14 cellular contexts compared by ENCODE assay signal in the genomic region with DNA sequence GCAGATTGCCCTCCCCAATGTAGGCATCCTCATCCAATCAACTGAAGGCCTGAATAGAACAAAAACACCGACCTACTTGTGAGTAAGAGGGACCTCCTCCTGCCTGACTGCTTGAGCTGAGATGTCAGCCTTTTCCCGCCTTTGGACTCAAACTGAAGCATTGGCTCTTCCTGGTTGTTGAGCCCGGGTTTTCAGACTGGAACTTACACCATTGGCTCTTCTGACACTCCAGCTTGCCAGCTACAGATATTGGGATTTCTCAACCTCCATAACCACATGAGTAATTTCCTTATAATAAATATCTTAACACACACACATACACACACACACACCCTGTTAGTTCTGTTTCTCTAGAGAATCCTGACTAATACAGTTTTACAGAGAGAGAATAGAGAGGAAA.
A peak's percentile ranks its signal among the peaks of the same experiment; 100 is the strongest.
DNase-seq lines count a peak whose midpoint lies in the region; TF ChIP-seq lines count a peak whose summit lies in the region.
"Had no signal": no experiment of that assay in that cellular context is flagged by ENCODE, and none has a peak within 500 bp of the region (broad histone marks: within the 10 kb centered on the region; RNA-seq: fewer than 3 reads in every experiment).

No MANE protein-coding gene starts in this region.

- H3K4me3 ChIP-seq in smooth muscle cell: no peak overlapping the region
- H3K4me3 ChIP-seq: spleen had no signal

- peaks cover 13% of the 10 kb centered on the region for H3F3A ChIP-seq in smooth muscle cell (ENCODE audit: low read depth)

- H3K79me2 ChIP-seq in smooth muscle cell (ENCODE audit: low read depth): no peaks in the 10 kb centered on the region

- H3K36me3 ChIP-seq in smooth muscle cell (ENCODE audit: low read depth): no peaks in the 10 kb centered on the region
- H3K36me3 ChIP-seq: spleen had no signal

- H3K27me3 ChIP-seq in smooth muscle cell (ENCODE audit: low read depth): no peaks in the 10 kb centered on the region

- peak overlapping the region; percentile 70 for H3K4me2 ChIP-seq in smooth muscle cell

- H3K9ac ChIP-seq in smooth muscle cell (ENCODE audit: low read depth): no peak overlapping the region

- peaks cover 18% of the 10 kb centered on the region for H3K4me1 ChIP-seq in smooth muscle cell (ENCODE audit: low read depth)
- H3K4me1 ChIP-seq: spleen had no signal

- TF ChIP-seq CTCF in smooth muscle cell (IDR thresholded peaks at IDR 0.05; ENCODE audit: borderline replicate concordance, insufficient read depth, poor library complexity, severe bottlenecking): no peak

- 56% methylated on average over 3 of the region's 3 CpGs for WGBS in smooth muscle cell (ENCODE audit: low lambda C conversion rate)

- H3K9me3 ChIP-seq in smooth muscle cell (replicated peaks; ENCODE audit: low read depth): no peaks in the 10 kb centered on the region
- H3K9me3 ChIP-seq: spleen had no signal

- H3K27ac ChIP-seq in smooth muscle cell (ENCODE audit: low read depth): no peak overlapping the region
- H3K27ac ChIP-seq: spleen had no signal

- H2AFZ ChIP-seq in smooth muscle cell (ENCODE audit: low read depth): no peak overlapping the region

- H4K20me1 ChIP-seq in smooth muscle cell (ENCODE audit: low read depth): no peaks in the 10 kb centered on the region

- DNase-seq in NCI-H2107 treated with DMSO at 0.1 percent for 48 hours (lab: John Stamatoyannopoulos, UW; ENCODE audit: unreplicated experiment): peak; percentile 45
- no peak for DNase-seq in NCI-H2107 (lab: John Stamatoyannopoulos, UW)
- DNase-seq in M059J (ENCODE audit: low read depth): peak; percentile 91
- DNase-seq in fibroblast of gingiva (ENCODE audit: low read depth): peak; percentile 74
- DNase-seq in smooth muscle cell (lab: John Stamatoyannopoulos, UW; ENCODE audit: unreplicated experiment): no peak
- no peak for DNase-seq in NCI-H82 (lab: John Stamatoyannopoulos, UW)
- DNase-seq in GF-D8 (lab: John Stamatoyannopoulos, UW): no peak
- DNase-seq in hypothalamus (lab: John Stamatoyannopoulos, UW): no peak
- DNase-seq: 8988T; activated CD4-positive, alpha-beta T cell treated with anti-CD3 and anti-CD28 coated beads, Interleukin-2, amount 10 ng/mL, durations not matched to agents 7 days and 5 days; NCI-H524; occipital lobe; spleen; T1000 had no signal

Comparison
In these comparisons a context has a peak if more than half of its experiments do, and no peak if none do; other contexts are left out.
1. DNase-seq: peak in NCI-H2107 treated with DMSO at 0.1 percent for 48 hours (single experiment), M059J (single experiment) and fibroblast of gingiva (single experiment); none in NCI-H2107 (single experiment), smooth muscle cell (single experiment), NCI-H82 (single experiment), GF-D8 (single experiment) and hypothalamus (0 of 51).